ENCODE assay signal across 11 cellular contexts in the genomic region with DNA sequence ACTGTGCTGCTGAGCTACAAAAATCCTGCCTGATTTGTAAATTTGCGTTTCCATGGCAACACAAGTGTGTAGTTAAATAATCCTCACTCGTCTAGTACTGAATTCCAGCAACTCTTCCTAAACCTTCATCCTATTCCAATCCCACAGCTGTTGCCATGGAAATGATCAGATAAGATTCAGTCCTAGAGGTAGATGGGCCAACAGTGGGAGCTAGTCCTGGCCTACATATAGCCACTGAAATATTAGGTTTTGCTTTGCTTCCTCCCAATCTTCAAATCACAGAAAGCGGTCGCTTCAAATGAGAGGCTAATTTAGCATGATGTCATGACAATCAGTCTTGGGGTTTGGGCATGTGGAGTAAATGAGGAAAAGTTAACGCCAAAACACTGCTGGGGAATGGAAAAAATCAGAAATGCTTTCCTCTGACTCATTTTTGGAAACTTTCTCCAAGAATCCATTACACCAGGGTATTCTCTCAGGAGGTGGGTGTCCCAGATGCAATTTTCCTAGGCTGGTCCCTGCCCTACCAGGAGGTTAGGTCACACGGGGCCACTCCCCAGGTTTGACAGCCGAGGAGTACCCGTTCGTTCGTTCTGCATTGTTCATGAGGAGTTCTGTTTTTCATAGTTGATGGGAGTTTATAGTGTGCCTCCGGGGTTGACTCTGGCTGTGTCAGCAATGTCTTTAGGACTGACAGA.
DNase-seq lines count a peak whose midpoint lies in the region; ATAC-seq and TF ChIP-seq lines count a peak whose summit lies in the region.
"Had no signal": no experiment of that assay in that cellular context is flagged by ENCODE, and none has a peak within 500 bp of the region (broad histone marks: within the 10 kb centered on the region; RNA-seq: fewer than 3 reads in every experiment).

No MANE protein-coding gene starts in this region.

- no peak overlapping the region for H3K27ac ChIP-seq in MM.1S (ENCODE audit: low read length)

- H3K9me2 ChIP-seq in MM.1S (replicated peaks; ENCODE audit: insufficient read depth, low read length) = no peaks in the 10 kb centered on the region

- intact Hi-C loops in Right ventricle myocardium superior (cut with DNase I) = no loop called here
- intact Hi-C loops in posterior vena cava (cut with DNase I) = loop anchor here in 1 of 2 donors (10.0 kb wide), 1 partner anchor 389 kb away; no protein-coding TSS in a partner anchor

- H2AFZ ChIP-seq in MM.1S (ENCODE audit: low read length) = no peak overlapping the region

- H3K9ac ChIP-seq in MM.1S (ENCODE audit: low read length) = no peak overlapping the region

- no peak overlapping the region for H3K4me3 ChIP-seq in MM.1S (ENCODE audit: low read length)

- no peak overlapping the region for H3K4me2 ChIP-seq in MM.1S (ENCODE audit: low read depth, low read length)

- ATAC-seq in Right ventricle myocardium superior (ENCODE audit: poor library complexity) (peak; percentile 90), HG03159 (IDR thresholded peaks at IDR 0.05; ENCODE audit: unreplicated experiment) (no peak)
- ATAC-seq: natural killer cell had no signal

- no peaks in the 10 kb centered on the region for H3K4me1 ChIP-seq in MM.1S (ENCODE audit: low read length)

- H3K27me3 ChIP-seq in MM.1S (replicated peaks; ENCODE audit: insufficient read depth, low read length) = no peaks in the 10 kb centered on the region

- no peaks in the 10 kb centered on the region for H3K9me3 ChIP-seq in MM.1S (replicated peaks; ENCODE audit: insufficient read depth, low read length)

- no peaks in the 10 kb centered on the region for H3K79me2 ChIP-seq in MM.1S (ENCODE audit: low read length)

- no peak for TF ChIP-seq CTCF in AG09319 (IDR thresholded peaks at IDR 0.05; ENCODE audit: low read depth, low read length)
- no peak for TF ChIP-seq CTCF in MM.1S (IDR thresholded peaks at IDR 0.05; ENCODE audit: low read length)

- no peaks in the 10 kb centered on the region for H4K20me1 ChIP-seq in MM.1S (ENCODE audit: insufficient read depth, low read length)

- no peaks in the 10 kb centered on the region for H3F3A ChIP-seq in MM.1S (ENCODE audit: insufficient read depth, low read length)

- no peaks in the 10 kb centered on the region for H3K36me3 ChIP-seq in MM.1S (replicated peaks; ENCODE audit: insufficient read depth, low read length)

- DNase-seq in AG09319 (ENCODE audit: extremely low read depth, low read depth) (peak; percentile 7), SK-N-DZ (ENCODE audit: low spot score) (peak; percentile 86), Right ventricle myocardium superior (peak; percentile 69), posterior vena cava (ENCODE audit: low spot score) (peak; percentile 84), activated T-cell treated with anti-CD3 and anti-CD28 coated beads for 4 hours (no peak), MM.1S (no peak), cerebellum (ENCODE audit: low spot score) (no peak)
- DNase-seq: activated CD4-positive, alpha-beta T cell treated with anti-CD3 and anti-CD28 coated beads, Interleukin-2, amount 50 U/mL, for 1 hour; effector CD4-positive, alpha-beta T cell; natural killer cell had no signal

Comparison
In these comparisons a context has a peak if more than half of its experiments do, and no peak if none do; other contexts are left out.
1. DNase-seq: peak in AG09319 (single experiment), SK-N-DZ (single experiment), Right ventricle myocardium superior (single experiment) and posterior vena cava (single experiment); none in activated T-cell treated with anti-CD3 and anti-CD28 coated beads for 4 hours (single experiment), MM.1S (single experiment) and cerebellum (single experiment).